1 cellular context compared by ENCODE assay signal in genomic region chr4:1983846-1984405, GRCh38.
TF ChIP-seq lines count a peak whose summit lies in the region.

No MANE protein-coding gene starts in this region.

TF ChIP-seq in K562, 482 proteins besides CTCF, POLR2A, EP300 and RAD21 (continued from another document):
- no peak for TF ChIP-seq ZNF740 (CRISPR knock-in tag; IDR thresholded peaks at IDR 0.05)
- no peak for TF ChIP-seq ZNF740 (tag; IDR thresholded peaks at IDR 0.05)
- no peak for TF ChIP-seq ZNF253 (CRISPR knock-in tag; conservative IDR thresholded peaks at IDR 0.05)
- TF ChIP-seq CCNT2 (IDR thresholded peaks at IDR 0.05; ENCODE audit: borderline replicate concordance, extremely low read depth, insufficient read length, low read depth, low read length): no peak
- no peak for TF ChIP-seq TGIF2 (CRISPR knock-in tag; IDR thresholded peaks at IDR 0.05)
- no peak for TF ChIP-seq ZBTB43 (CRISPR knock-in tag; IDR thresholded peaks at IDR 0.05)
- TF ChIP-seq ZNF24 (IDR thresholded peaks at IDR 0.05): no peak
- TF ChIP-seq ZNF134 (CRISPR knock-in tag; conservative IDR thresholded peaks at IDR 0.05): no peak
- TF ChIP-seq FOXJ2 (tag; IDR thresholded peaks at IDR 0.05): no peak
- TF ChIP-seq MYBL2 (IDR thresholded peaks at IDR 0.05; ENCODE audit: low read depth): no peak
- TF ChIP-seq MYBL2 (CRISPR knock-in tag; IDR thresholded peaks at IDR 0.05; ENCODE audit: borderline replicate concordance): no peak
- no peak for TF ChIP-seq HIVEP1 (CRISPR knock-in tag; IDR thresholded peaks at IDR 0.05)
- no peak for TF ChIP-seq ZNF23 (CRISPR knock-in tag; IDR thresholded peaks at IDR 0.05)
- no peak for TF ChIP-seq DPF2 (IDR thresholded peaks at IDR 0.05)
- no peak for TF ChIP-seq NR4A1 (CRISPR knock-in tag; IDR thresholded peaks at IDR 0.05)
- no peak for TF ChIP-seq NR4A1 (tag; IDR thresholded peaks at IDR 0.05)
- TF ChIP-seq POLR2G (IDR thresholded peaks at IDR 0.05; ENCODE audit: low read depth, low read length): peak; percentile 68
- TF ChIP-seq NFIC (IDR thresholded peaks at IDR 0.05): peak; percentile 22; the same call in 1 of the 2 replicates
- TF ChIP-seq CBFB (CRISPR knock-in tag; IDR thresholded peaks at IDR 0.05): no peak
- no peak for TF ChIP-seq FOXA1 (IDR thresholded peaks at IDR 0.05; ENCODE audit: borderline replicate concordance)
- no peak for TF ChIP-seq PTRF (tag; IDR thresholded peaks at IDR 0.05)
- TF ChIP-seq PML (IDR thresholded peaks at IDR 0.05; ENCODE audit: low read length): no peak
- no peak for TF ChIP-seq ZEB2 (IDR thresholded peaks at IDR 0.05)
- TF ChIP-seq HNRNPLL (IDR thresholded peaks at IDR 0.05; ENCODE audit: low read depth, low read length, poor library complexity, severe bottlenecking): no peak
- peak; percentile 89 for TF ChIP-seq RBM22 (IDR thresholded peaks at IDR 0.05; ENCODE audit: low read depth, low read length, poor library complexity, severe bottlenecking)
- TF ChIP-seq MIER1 (IDR thresholded peaks at IDR 0.05; ENCODE audit: low read depth): no peak
TF ChIP-seq in K562: peak in this region for 5.
